In genomic region chr22:20175597-20175900, GRCh38 we compare ENCODE assay signal across 1 cellular context.
TF ChIP-seq lines count a peak whose summit lies in the region.

No MANE protein-coding gene starts in this region.

TF ChIP-seq in K562, 482 proteins besides CTCF, POLR2A, EP300 and RAD21:
- TF ChIP-seq STAG1 (CRISPR knock-in tag; IDR thresholded peaks at IDR 0.05; ENCODE audit: borderline replicate concordance) (no peak), HDAC8 (tag; IDR thresholded peaks at IDR 0.05) (no peak), HMGXB4 (CRISPR knock-in tag; IDR thresholded peaks at IDR 0.05) (no peak), GATAD2B (IDR thresholded peaks at IDR 0.05; ENCODE audit: borderline replicate concordance) (no peak), ZNF444 (CRISPR knock-in tag; IDR thresholded peaks at IDR 0.05) (no peak), HMGN3 (IDR thresholded peaks at IDR 0.05; ENCODE audit: borderline replicate concordance, extremely low read depth, insufficient read length, low read depth, low read length) (peak; percentile 1), NR0B1 (IDR thresholded peaks at IDR 0.05; ENCODE audit: partially characterized antibody) (no peak), BHLHE40 (IDR thresholded peaks at IDR 0.05; ENCODE audit: low read length) (peak; percentile 51; the same call in 1 of the 2 replicates), NFATC3 (IDR thresholded peaks at IDR 0.05) (no peak), ZC3H4 (CRISPR knock-in tag; IDR thresholded peaks at IDR 0.05; ENCODE audit: borderline replicate concordance) (0 out of 2 replicates have a peak, but pooled peaks have one; percentile 1), MYBL2 (IDR thresholded peaks at IDR 0.05; ENCODE audit: low read depth) (no peak), MYBL2 (CRISPR knock-in tag; IDR thresholded peaks at IDR 0.05; ENCODE audit: borderline replicate concordance) (peak; percentile 12; the same call in 1 of the 2 replicates)
